In genomic region chr9:96417610-96418073, GRCh38 we compare ENCODE assay signal across 7 cellular contexts. TPM values are rescaled to one million over a fixed set of nuclear protein-coding genes. Genes with fewer than 3 reads are reported as not detected.
DNase-seq lines count a peak whose midpoint lies in the region; ATAC-seq and TF ChIP-seq lines count a peak whose summit lies in the region.

No MANE protein-coding gene starts in this region.

- H3K9me3 ChIP-seq in Panc1 (ENCODE audit: control insufficient read depth, insufficient read depth, low read depth, low read length) (no peaks in the 10 kb centered on the region), transverse colon (no peaks in the 10 kb centered on the region)

- peak overlapping the region; percentile 94 for H3K4me3 ChIP-seq in H7 (ENCODE audit: insufficient read depth, low read depth, low read length)
- H3K4me3 ChIP-seq in Panc1 (ENCODE audit: low read depth in 2 of 2, low read length in 2 of 2) = peak overlapping the region; percentile 60 to 84
- H3K4me3 ChIP-seq in mesendoderm (ENCODE audit: low read length) = peak overlapping the region; percentile 86
- peak overlapping the region; percentile 67 to 85 (median 72) for H3K4me3 ChIP-seq in transverse colon

- peak overlapping the region; percentile 89 for H3K27ac Mint-ChIP-seq in chondrocyte (ENCODE audit: unreplicated experiment)

- WGBS in mesendoderm (ENCODE audit: extremely low coverage, insufficient coverage, low lambda C conversion rate) = no CpG with 5 or more reads among the region's 65 CpGs
- WGBS in transverse colon (ENCODE audit: low coverage in 1 of 2), 2 donors = 1% methylated on average over 21 of the region's 65 CpGs; no CpG with 5 or more reads in 1 of the 2 donors

- peaks cover 34% of the 10 kb centered on the region for H3K79me2 ChIP-seq in mesendoderm (ENCODE audit: control insufficient read depth, insufficient read depth, low read length)

- no peaks in the 10 kb centered on the region for H3K9me3 Mint-ChIP-seq in chondrocyte (ENCODE audit: low read depth)

- H3K79me1 ChIP-seq in mesendoderm (ENCODE audit: low read length) = peaks cover 3% of the 10 kb centered on the region

- TF ChIP-seq CTCF in Panc1 (IDR thresholded peaks at IDR 0.05) = no peak
- no peak for TF ChIP-seq CTCF in chondrocyte (IDR thresholded peaks at IDR 0.05)
- no peak for TF ChIP-seq CTCF in transverse colon (IDR thresholded peaks at IDR 0.05)

- no peaks in the 10 kb centered on the region for H3K27me3 Mint-ChIP-seq in chondrocyte (ENCODE audit: low read depth)

- H3K4me1 Mint-ChIP-seq in chondrocyte (ENCODE audit: low read depth) = peaks cover 28% of the 10 kb centered on the region

- no peak overlapping the region for H2BK15ac ChIP-seq in mesendoderm (replicated peaks; ENCODE audit: low read depth)

- H2AK5ac ChIP-seq in mesendoderm (ENCODE audit: low read length) = no peak overlapping the region

- no peak overlapping the region for H2BK120ac ChIP-seq in mesendoderm (ENCODE audit: low read depth, low read length)

- H3K27ac ChIP-seq in Panc1 (ENCODE audit: low read length) (peak overlapping the region; percentile 59; the same call in 1 of the 2 replicates), mesendoderm (ENCODE audit: low read depth, low read length) (peak overlapping the region; percentile 80), transverse colon (peak overlapping the region; percentile 99)

- CTCF ChIA-PET in Panc1 (lab: Charles Lee) = no interaction called here

- no TSS peak for BruUV-seq in Panc1 (replicated peaks; lab: Mats Ljungman, UMichigan)

- H3K4me3 Mint-ChIP-seq in chondrocyte (ENCODE audit: unreplicated experiment) = peak overlapping the region; percentile 72

- no peak overlapping the region for H3K23ac ChIP-seq in mesendoderm (ENCODE audit: low read length)

- no peaks in the 10 kb centered on the region for H3K36me3 Mint-ChIP-seq in chondrocyte (ENCODE audit: low read depth)

- peak overlapping the region; percentile 93 for H3K56ac ChIP-seq in mesendoderm (ENCODE audit: low read length)

- H3K4me1 ChIP-seq in Panc1 (ENCODE audit: control insufficient read depth, insufficient read depth, low read length) (peaks cover 28% of the 10 kb centered on the region), mesendoderm (ENCODE audit: control insufficient read depth, low read depth, low read length) (no peaks in the 10 kb centered on the region), transverse colon (peaks cover 16 to 44% (median 30%) of the 10 kb centered on the region in 4 donors)

- POLR2A ChIA-PET in Panc1 (lab: Charles Lee) = no interaction called here

- H2BK5ac ChIP-seq in mesendoderm (ENCODE audit: low read length) = no peak overlapping the region

- TF ChIP-seq POLR2A in transverse colon (IDR thresholded peaks at IDR 0.05) = no peak

- H4K5ac ChIP-seq in mesendoderm (ENCODE audit: low read length) = no peak overlapping the region

- TF ChIP-seq EP300 in transverse colon (IDR thresholded peaks at IDR 0.05; ENCODE audit: low read depth) = no peak

- ATAC-seq in Panc1 (no peak), GM21786 (IDR thresholded peaks at IDR 0.05; ENCODE audit: unreplicated experiment) (no peak)

- H3K9ac ChIP-seq in mesendoderm (ENCODE audit: low read length) = peak overlapping the region; percentile 96

- H3K36me3 ChIP-seq in H7 (replicated peaks; ENCODE audit: control insufficient read depth, insufficient read depth, low read length) (no peaks in the 10 kb centered on the region), Panc1 (ENCODE audit: control insufficient read depth, insufficient read depth, low read length) (no peaks in the 10 kb centered on the region; the same call in none of the 2 replicates), mesendoderm (ENCODE audit: control insufficient read depth, insufficient read depth, low read length) (no peaks in the 10 kb centered on the region), transverse colon (no peaks in the 10 kb centered on the region)

- H3K27me3 ChIP-seq in H7 (ENCODE audit: control insufficient read depth, insufficient read depth, low read length) (no peaks in the 10 kb centered on the region), Panc1 (ENCODE audit: control insufficient read depth, insufficient read depth, low read length) (no peaks in the 10 kb centered on the region), mesendoderm (ENCODE audit: insufficient read depth, low read length, poor library complexity) (no peaks in the 10 kb centered on the region), transverse colon (no peaks in the 10 kb centered on the region)

- intact Hi-C loops in Panc1 (cut with micrococcal nuclease; ENCODE audit: unreplicated experiment) (no loop called here), transverse colon (cut with DNase I; ENCODE audit: low total_unique reads) (loop anchor here (1.0 to 10.0 kb wide), 2 partner anchors 33 to 237 kb away; partner anchors contain the start of genes HABP4 and PRXL2C)

- H4K8ac ChIP-seq in mesendoderm (ENCODE audit: low read depth, low read length) = no peak overlapping the region

- H3K4me2 ChIP-seq in mesendoderm (ENCODE audit: low read length) = peak overlapping the region; percentile 93

- H3K18ac ChIP-seq in mesendoderm (ENCODE audit: low read length) = peak overlapping the region; percentile 42

- no peak for DNase-seq in H7
- DNase-seq in Panc1 (ENCODE audit: low read depth, low spot score) = no peak
- DNase-seq in chondrocyte (ENCODE audit: low spot score) = no peak
- DNase-seq in mesendoderm = no peak
- peak; percentile 24 for DNase-seq in transverse colon
- no peak for DNase-seq in SIG-M5 (lab: John Stamatoyannopoulos, UW)

- peak overlapping the region; percentile 65 for H3K4ac ChIP-seq in mesendoderm (ENCODE audit: low read depth, low read length)

- in situ Hi-C loops in Panc1 (cut with HindIII; ENCODE audit: low pct_unique_long_range_greater_than_20kb, low sequenced_read_pairs) (no loop called here), transverse colon (cut with MboI; ENCODE audit: low pct_ligation_motif_present in 1 of 4, low pct_unique_long_range_greater_than_20kb in 1 of 4, low sequenced_read_pairs in 3 of 4) (no loop called here)

RNA-seq across cellular contexts. Expression of gene ZNF367, which starts 0.5 kb away (rescaled TPM):
- total RNA-seq in H7 (2014; rRNA removed; shearing (Covaris generic)) = 10.0 and 12.3 TPM in 2 replicates
- 12.4 TPM for total RNA-seq in Panc1 (2021; ENCODE audit: unreplicated experiment)
- 3.1 TPM for polyA plus RNA-seq in Panc1 (2012; ENCODE audit: insufficient read length)
- 1.5 to 7.9 TPM (median 1.7 TPM) in 3 replicates for total RNA-seq in chondrocyte
- 6.9 TPM for polyA plus RNA-seq in mesendoderm (2013, experiment 1 of 2)
- polyA plus RNA-seq in mesendoderm (2013, experiment 2 of 2) = 6.8 TPM
- 1 to 10 TPM in 3 of 4 donors, not detected in 1; 1.2 to 2.1 (median 1.4) TPM for total RNA-seq in transverse colon

RNA-seq across cellular contexts. Expression of gene HABP4, which starts 32.3 kb away (rescaled TPM):
- total RNA-seq in H7 (2014; rRNA removed; shearing (Covaris generic)) = 4.6 and 10.0 TPM in 2 replicates
- total RNA-seq in Panc1 (2021; ENCODE audit: unreplicated experiment) (32.3 TPM), chondrocyte (19.3 to 28.9 TPM (median 26.2 TPM) in 3 replicates), transverse colon (10 to 100 TPM in 1 of 4 donors, 1 to 10 TPM in 3; 1.9 to 11.3 (median 5.0) TPM)
- 32.4 TPM for polyA plus RNA-seq in Panc1 (2012; ENCODE audit: insufficient read length)
- polyA plus RNA-seq in mesendoderm (2013, experiment 1 of 2) = 9.2 TPM
- 9.3 TPM for polyA plus RNA-seq in mesendoderm (2013, experiment 2 of 2)

RNA-seq across cellular contexts. Expression of gene SLC35D2, which starts 34.1 kb away (rescaled TPM):
- 10.3 and 16.1 TPM in 2 replicates for total RNA-seq in H7 (2014; rRNA removed; shearing (Covaris generic))
- total RNA-seq in Panc1 (2021; ENCODE audit: unreplicated experiment) (23.7 TPM), chondrocyte (10.3 to 14.2 TPM (median 13.0 TPM) in 3 replicates), transverse colon (10 to 100 TPM; 35.4 to 91.3 (median 72.7) TPM)
- polyA plus RNA-seq in Panc1 (2012; ENCODE audit: insufficient read length) = 18.0 TPM
- polyA plus RNA-seq in mesendoderm (2013, experiment 1 of 2) = 12.7 TPM
- 13.6 TPM for polyA plus RNA-seq in mesendoderm (2013, experiment 2 of 2)
